In the genomic region with DNA sequence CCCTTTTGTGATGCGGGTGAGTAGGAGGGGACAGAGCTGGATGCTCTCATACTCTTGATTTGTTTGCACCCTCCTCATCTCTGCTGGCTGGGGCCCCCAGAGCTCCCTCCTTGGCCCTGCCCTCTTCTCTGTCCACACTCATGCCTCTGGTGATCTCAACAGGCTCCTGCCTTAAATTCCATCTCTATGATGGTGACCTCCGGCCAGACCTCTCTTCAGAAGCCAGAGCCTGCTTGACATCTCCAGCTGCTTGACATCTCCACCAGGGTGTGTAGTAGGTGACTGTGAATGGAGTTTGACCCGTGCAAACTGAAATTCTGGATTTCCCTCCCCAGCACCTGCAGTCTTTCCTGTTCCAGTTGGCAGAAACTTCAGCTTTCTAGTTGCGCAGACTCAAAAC, we compare ENCODE assay signal across 28 cellular contexts. TPM values are rescaled to one million over a fixed set of nuclear protein-coding genes. Genes with fewer than 3 reads are reported as not detected.
DNase-seq lines count a peak whose midpoint lies in the region; ATAC-seq, FAIRE-seq and TF ChIP-seq lines count a peak whose summit lies in the region.
"Had no signal": no experiment of that assay in that cellular context is flagged by ENCODE, and none has a peak within 500 bp of the region (broad histone marks: within the 10 kb centered on the region; RNA-seq: fewer than 3 reads in every experiment).

No MANE protein-coding gene starts in this region.

- H3K27ac ChIP-seq in A549 (no peak overlapping the region), HUES48 (ENCODE audit: low read depth, low read length) (peak overlapping the region; percentile 25), gastroesophageal sphincter (peak overlapping the region in 3 of 4 donors; percentile 41 to 86 (median 44)), right lobe of liver (no peak overlapping the region)
- H3K27ac ChIP-seq in naive thymus-derived CD4-positive, alpha-beta T cell (ENCODE audit: low read depth, low read length): no peak overlapping the region

- H3K27me3 Mint-ChIP-seq in naive thymus-derived CD4-positive, alpha-beta T cell: peaks cover 31 to 59% (median 53%) of the 10 kb centered on the region in 5 donors

- peaks cover 0 to 12% (median 4%) of the 10 kb centered on the region in 7 donors for H3K4me1 Mint-ChIP-seq in naive thymus-derived CD4-positive, alpha-beta T cell

- POLR2A ChIA-PET in A549 (lab: Yijun Ruan, JAX): no interaction called here
- POLR2A ChIA-PET in naive thymus-derived CD4-positive, alpha-beta T cell (lab: Charles Lee): no interaction called here

- no peak overlapping the region for H3K4me3 Mint-ChIP-seq in naive thymus-derived CD4-positive, alpha-beta T cell
- H3K4me3 Mint-ChIP-seq: CD8-positive, alpha-beta T cell; HFFc6 had no signal

- H3K4me2 ChIP-seq in A549: no peak overlapping the region

- DNase-seq in A549 (ENCODE audit: low read depth in 1 of 2, low spot score in 1 of 2) (no peak), right lobe of liver (no peak), HT-29 (ENCODE audit: low spot score) (no peak), GM20000 (ENCODE audit: low spot score) (no peak)
- no peak for DNase-seq in naive thymus-derived CD4-positive, alpha-beta T cell
- DNase-seq in stimulated activated CD4-positive, alpha-beta T cell treated with anti-CD3 and anti-CD28 coated beads, Interleukin-1b, Interleukin-23, amount 100 ng/mL, for 48 hours: no peak
- DNase-seq: C1 segment of cervical spinal cord; Caco-2; CD8-positive, alpha-beta T cell; EL; GF-D8; GOT3; HFFc6; Kasumi-1; NCI-H1105; NCI-H1436 treated with DMSO at 0.1 percent for 48 hours; NCI-H187 treated with DMSO at 0.1 percent for 48 hours; NCI-H446; NCI-H524 treated with DMSO at 0.1 percent for 48 hours; NCI-H82; NK-92 treated with Interleukin-12 subunit alpha and Interleukin-12 subunit beta, amount 100 ng/mL, for 24 hours; PC-3; SHP77 treated with DMSO at 0.1 percent for 48 hours had no signal

- peaks cover 39% of the 10 kb centered on the region for H3K27me3 ChIP-seq in HUES48 (ENCODE audit: control insufficient read depth, insufficient read depth, low read length)
- H3K27me3 ChIP-seq in gastroesophageal sphincter: peaks cover 47% of the 10 kb centered on the region
- peaks cover 0 to 7% of the 10 kb centered on the region in 2 donors for H3K27me3 ChIP-seq in right lobe of liver
- no peaks in the 10 kb centered on the region for H3K27me3 ChIP-seq in naive thymus-derived CD4-positive, alpha-beta T cell (ENCODE audit: control insufficient read depth in 2 of 2, insufficient read depth in 2 of 2, low read length in 2 of 2)

- TF ChIP-seq CTCF in A549 (IDR thresholded peaks at IDR 0.05) (no peak), gastroesophageal sphincter (IDR thresholded peaks at IDR 0.05) (no peak), right lobe of liver (IDR thresholded peaks at IDR 0.05) (peak in 2 of 4 donors; percentile 21 to 24), GM20000 (IDR thresholded peaks at IDR 0.05; ENCODE audit: extremely low read depth, missing control alignments) (no peak)

- ATAC-seq in A549 (peak; percentile 5 to 45; a peak in 2 of 6 replicates), gastroesophageal sphincter (peak; percentile 65), right lobe of liver (peak; percentile 20 to 75 (median 51))
- no peak for ATAC-seq in naive thymus-derived CD4-positive, alpha-beta T cell
- ATAC-seq: CD8-positive, alpha-beta T cell; PC-3 had no signal

- TF ChIP-seq POLR2A in A549 (IDR thresholded peaks at IDR 0.05; ENCODE audit: low read length) (no peak), gastroesophageal sphincter (IDR thresholded peaks at IDR 0.05) (no peak), right lobe of liver (IDR thresholded peaks at IDR 0.05) (no peak)

- 37% methylated on average over 4 of the region's 4 CpGs for WGBS in A549 (ENCODE audit: missing lambda C conversion rate)
- WGBS in gastroesophageal sphincter (ENCODE audit: low coverage in 1 of 2), 2 donors: 49 to 52% methylated on average over 4 of the region's 4 CpGs
- WGBS in right lobe of liver (ENCODE audit: insufficient coverage, low coverage, low lambda C conversion rate, missing lambda C conversion rate): 20% methylated on average over 3 of the region's 4 CpGs

- H3K9me3 ChIP-seq in A549: no peaks in the 10 kb centered on the region
- H3K9me3 ChIP-seq in HUES48 (ENCODE audit: control insufficient read depth, insufficient read depth, low read length): no peaks in the 10 kb centered on the region
- no peaks in the 10 kb centered on the region for H3K9me3 ChIP-seq in gastroesophageal sphincter
- H3K9me3 ChIP-seq in right lobe of liver: no peaks in the 10 kb centered on the region
- no peaks in the 10 kb centered on the region for H3K9me3 ChIP-seq in naive thymus-derived CD4-positive, alpha-beta T cell (ENCODE audit: control insufficient read depth in 2 of 3, low read length in 3 of 3)
- H3K9me3 ChIP-seq: Caco-2, HAP-1 had no signal

- H3K4me1 ChIP-seq in A549 (no peaks in the 10 kb centered on the region), HUES48 (ENCODE audit: control insufficient read depth, insufficient read depth, low read length) (no peaks in the 10 kb centered on the region), gastroesophageal sphincter (peaks cover 0 to 44% (median 3%) of the 10 kb centered on the region in 3 donors), right lobe of liver (peaks cover 0 to 12% (median 0%) of the 10 kb centered on the region in 4 donors)
- peaks cover 0 to 4% of the 10 kb centered on the region in 2 donors for H3K4me1 ChIP-seq in naive thymus-derived CD4-positive, alpha-beta T cell (ENCODE audit: control insufficient read depth in 2 of 2, insufficient read depth in 2 of 2, low read length in 2 of 2)
- H3K4me1 ChIP-seq: Caco-2, HAP-1 had no signal

- no peak overlapping the region for H3K9ac ChIP-seq in HUES48 (ENCODE audit: low read depth, low read length)

- TF ChIP-seq EP300 in A549 (IDR thresholded peaks at IDR 0.05) (no peak), gastroesophageal sphincter (IDR thresholded peaks at IDR 0.05) (no peak)

- H3K36me3 ChIP-seq in HUES48 (ENCODE audit: control insufficient read depth, insufficient read depth, low read length): no peaks in the 10 kb centered on the region
- H3K36me3 ChIP-seq in gastroesophageal sphincter: peaks cover 0 to 6% of the 10 kb centered on the region in 2 donors
- H3K36me3 ChIP-seq in right lobe of liver: no peaks in the 10 kb centered on the region
- H3K36me3 ChIP-seq in naive thymus-derived CD4-positive, alpha-beta T cell (ENCODE audit: control insufficient read depth in 2 of 3, insufficient read depth in 3 of 3, low read length in 3 of 3): no peaks in the 10 kb centered on the region
- H3K36me3 ChIP-seq: HAP-1 had no signal

- CTCF ChIA-PET in A549 (lab: Yijun Ruan, JAX): interaction anchor here (0.9 kb wide), 1 partner anchor 16 kb away, joined by 3 read pairs; no protein-coding TSS in a partner anchor
- CTCF ChIA-PET in naive thymus-derived CD4-positive, alpha-beta T cell (lab: Charles Lee): no interaction called here

- FAIRE-seq in A549 (lab: Jason Lieb, UNC): no peak
- FAIRE-seq: GM12891 had no signal

- H3K27ac Mint-ChIP-seq in naive thymus-derived CD4-positive, alpha-beta T cell: no peak overlapping the region
- H3K27ac Mint-ChIP-seq: CD8-positive, alpha-beta T cell; HFFc6 had no signal

- no peaks in the 10 kb centered on the region for H3K36me3 Mint-ChIP-seq in naive thymus-derived CD4-positive, alpha-beta T cell
- H3K36me3 Mint-ChIP-seq: CD8-positive, alpha-beta T cell had no signal

- H3K4me3 ChIP-seq in A549 (no peak overlapping the region), HUES48 (ENCODE audit: low read depth, low read length) (no peak overlapping the region), gastroesophageal sphincter (no peak overlapping the region), right lobe of liver (no peak overlapping the region)
- no peak overlapping the region for H3K4me3 ChIP-seq in naive thymus-derived CD4-positive, alpha-beta T cell (ENCODE audit: low read length)
- H3K4me3 ChIP-seq: HAP-1 had no signal

- intact Hi-C loops in right lobe of liver (cut with DNase I): no loop called here
- intact Hi-C loops in naive thymus-derived CD4-positive, alpha-beta T cell (cut with micrococcal nuclease): no loop called here

- no peaks in the 10 kb centered on the region for H3K9me3 Mint-ChIP-seq in naive thymus-derived CD4-positive, alpha-beta T cell
- H3K9me3 Mint-ChIP-seq: CD8-positive, alpha-beta T cell; HFFc6 had no signal

- no peak for TF ChIP-seq RAD21 in A549 (conservative IDR thresholded peaks at IDR 0.05 in 1 of 2, IDR thresholded peaks at IDR 0.05 in 1 of 2)

TF ChIP-seq in A549, 52 proteins besides CTCF, POLR2A, EP300 and RAD21 (continues in another document):
- TF ChIP-seq EHMT2 (IDR thresholded peaks at IDR 0.05; ENCODE audit: low read depth) (no peak), RFX5 (IDR thresholded peaks at IDR 0.05) (no peak), CHD4 (IDR thresholded peaks at IDR 0.05; ENCODE audit: borderline replicate concordance) (no peak), ZC3H11A (IDR thresholded peaks at IDR 0.05) (no peak), HOXA7 (CRISPR knock-in tag; IDR thresholded peaks at IDR 0.05) (no peak), FOXS1 (CRISPR knock-in tag; IDR thresholded peaks at IDR 0.05) (no peak), FOSL2 (IDR thresholded peaks at IDR 0.05) (no peak), FOSL2 (CRISPR knock-in tag; IDR thresholded peaks at IDR 0.05) (no peak), CBX2 (IDR thresholded peaks at IDR 0.05; ENCODE audit: borderline replicate concordance, low read depth) (no peak), NR3C1 (IDR thresholded peaks at IDR 0.05) (no peak), HOXB13 (CRISPR knock-in tag; IDR thresholded peaks at IDR 0.05; ENCODE audit: low read depth) (no peak)
- TF ChIP-seq, protein P1, sequence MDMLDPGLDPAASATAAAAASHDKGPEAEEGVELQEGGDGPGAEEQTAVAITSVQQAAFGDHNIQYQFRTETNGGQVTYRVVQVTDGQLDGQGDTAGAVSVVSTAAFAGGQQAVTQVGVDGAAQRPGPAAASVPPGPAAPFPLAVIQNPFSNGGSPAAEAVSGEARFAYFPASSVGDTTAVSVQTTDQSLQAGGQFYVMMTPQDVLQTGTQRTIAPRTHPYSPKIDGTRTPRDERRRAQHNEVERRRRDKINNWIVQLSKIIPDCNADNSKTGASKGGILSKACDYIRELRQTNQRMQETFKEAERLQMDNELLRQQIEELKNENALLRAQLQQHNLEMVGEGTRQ (IDR thresholded peaks at IDR 0.05): no peak

RNA-seq across cellular contexts. Expression of a gene that starts 4.3 kb away (rescaled TPM):
- polyA plus RNA-seq in A549 (2011; rRNA removed): 0.13 and 0.16 TPM in 2 replicates
- 0.01 and 0.03 TPM in 2 replicates for polyA plus RNA-seq in A549 (2012; cell fraction: cytosol; rRNA removed)
- polyA plus RNA-seq in A549 (2012; cell fraction: nucleus; rRNA removed): 0.02 and 0.05 TPM in 2 replicates
- not detected in 3 replicates for polyA plus RNA-seq in A549 (2017; fragmentation: RNase III; extraction: RNeasy Plus Mini Kit Qiagen cat#74134 plus additional on column Dnase treatment)
- polyA minus RNA-seq in A549 (2011; rRNA and poly(A)+ RNA removed): 0.12 and 0.58 TPM in 2 replicates
- 10 to 100 TPM; 16.1 to 18.7 (median 17.3) TPM for total RNA-seq in gastroesophageal sphincter
- total RNA-seq in right lobe of liver: 1 to 10 TPM; 3.4 to 8.9 (median 5.9) TPM
- total RNA-seq in naive thymus-derived CD4-positive, alpha-beta T cell: under 1 TPM in 1 of 5 experiments, not detected in 4; 0.37 TPM
- not detected for polyA plus RNA-seq in naive thymus-derived CD4-positive, alpha-beta T cell
- total RNA-seq in HT-29 (2014; rRNA removed; shearing (Covaris generic)): not detected in 2 replicates
- total RNA-seq: A673; CD8-positive, alpha-beta T cell; HFFc6; PC-3 had no signal

Comparison
In these comparisons a context has a peak if more than half of its experiments do, and no peak if none do; other contexts are left out.
1. H3K27ac ChIP-seq: peak in HUES48 (single experiment) and gastroesophageal sphincter (3 of 4); none in A549 (0 of 2), right lobe of liver (0 of 3) and naive thymus-derived CD4-positive, alpha-beta T cell (single experiment).